In the genomic region with DNA sequence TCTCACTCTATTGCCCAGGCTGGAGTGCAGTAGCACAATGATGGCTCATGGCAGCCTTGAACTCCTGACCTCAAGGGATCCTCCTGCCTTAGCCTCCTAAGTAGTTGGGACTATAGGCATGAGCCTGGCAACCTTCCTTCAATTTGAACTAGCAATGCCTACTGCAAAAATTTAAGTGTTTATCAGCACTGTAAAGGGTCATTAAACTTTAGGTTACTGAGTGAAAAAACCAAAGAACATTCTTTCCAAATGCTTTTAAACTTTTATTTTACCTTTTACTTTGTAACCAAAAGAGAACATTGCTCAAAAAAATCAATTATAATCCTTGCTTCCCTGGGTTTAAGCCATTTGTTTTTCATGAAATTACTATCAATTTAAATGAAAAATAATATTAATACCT, we compare ENCODE assay signal across 21 cellular contexts.
"Had no signal": no experiment of that assay in that cellular context is flagged by ENCODE, and none has a peak within 500 bp of the region (broad histone marks: within the 10 kb centered on the region; RNA-seq: fewer than 3 reads in every experiment).

No MANE protein-coding gene starts in this region.

- H3K27me3 ChIP-seq: Peyer's patch had no signal

- H3K27ac ChIP-seq: Peyer's patch, RWPE1 had no signal

- H3K4me3 ChIP-seq: Peyer's patch had no signal

- H3K4me1 ChIP-seq: Peyer's patch had no signal

- DNase-seq: activated B cell treated with CpG ODN at 0.5 μM for 24 hours; activated CD4-positive, alpha-beta memory T cell treated with anti-CD3 and anti-CD28 coated beads for 36 hours; activated CD4-positive, alpha-beta T cell treated with anti-CD3 and anti-CD28 coated beads, Interleukin-2, amount 10 ng/mL, durations not matched to agents 7 days and 5 days; activated CD8-positive, alpha-beta memory T cell treated with anti-CD3 and anti-CD28 coated beads for 24 hours; activated gamma-delta T cell; activated naive CD4-positive, alpha-beta T cell treated with anti-CD3 and anti-CD28 coated beads for 36 hours; activated T-cell treated with anti-CD3 and anti-CD28 coated beads, Interleukin-2, amount 50 U/mL, for 4 hours; MM.1S; NCI-H1105; NCI-H1436; NCI-H187; NCI-H2081; NCI-H446; NCI-H524; Peyer's patch; SHP77; T-helper 17 cell; T-helper 9 cell had no signal

- H3K36me3 ChIP-seq: Peyer's patch had no signal

- H3K9me3 ChIP-seq: Peyer's patch had no signal

- ATAC-seq: activated T-cell treated with anti-CD3 and anti-CD28 coated beads, Interleukin-2, amount 50 U/mL, for 4 hours; activated T-helper 17 cell treated with anti-CD3 and anti-CD28 coated beads, Interleukin-2, amount 50 U/mL, for 72 hours; T-helper 17 cell had no signal

- FAIRE-seq: TTC549 had no signal
